ENCODE assay signal across 8 cellular contexts in the genomic region with DNA sequence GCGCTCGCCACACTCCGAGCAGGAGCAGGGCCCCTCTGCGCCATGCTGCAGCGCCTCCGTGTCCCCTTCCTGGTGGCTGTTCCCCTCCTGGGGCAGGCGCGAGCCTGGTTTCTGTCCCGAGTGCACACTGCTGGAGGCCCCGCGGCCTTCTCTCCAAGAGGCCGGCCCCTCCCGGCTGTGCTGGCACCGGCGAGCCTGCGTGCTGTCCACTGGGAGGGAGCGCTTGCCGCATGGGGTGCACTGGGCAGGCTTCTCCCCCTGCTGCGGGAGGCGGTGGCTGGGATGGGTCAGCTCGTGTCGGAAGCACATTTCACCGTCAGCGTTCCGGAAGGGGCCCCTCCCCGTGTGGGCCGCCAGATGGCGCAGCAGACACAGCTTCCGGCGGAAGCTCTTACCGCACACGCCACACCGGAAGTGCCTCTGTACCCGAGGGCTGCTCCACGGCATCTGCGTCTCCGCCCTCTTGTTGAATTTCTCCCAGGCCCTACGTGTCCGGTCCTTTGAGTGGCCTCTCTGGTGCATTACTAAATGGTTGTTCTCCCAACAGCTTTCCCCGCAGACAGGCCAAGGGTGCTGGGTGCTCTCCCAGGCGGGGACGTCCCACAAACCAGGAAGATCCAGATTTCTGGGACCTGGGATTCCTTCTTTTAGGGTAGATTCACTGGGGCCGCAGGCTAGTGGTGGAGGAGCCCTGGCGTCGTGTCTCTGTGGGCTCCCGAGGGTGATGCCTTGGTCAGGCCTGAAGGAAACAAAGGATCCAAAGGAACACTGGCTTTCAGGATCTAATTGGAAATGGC. TPM values are rescaled to one million over a fixed set of nuclear protein-coding genes. Genes with fewer than 3 reads are reported as not detected.
DNase-seq lines count a peak whose midpoint lies in the region; ATAC-seq and FAIRE-seq lines count a peak whose summit lies in the region.

No MANE protein-coding gene starts in this region.

- ATAC-seq in HG02852 (IDR thresholded peaks at IDR 0.05; ENCODE audit: unreplicated experiment) = peak; percentile 51
- ATAC-seq in right cardiac atrium = peak; percentile 29 to 59

- DNase-seq in activated T-cell treated with anti-CD3 and anti-CD28 coated beads for 4 hours (peak; percentile 11), right cardiac atrium (peak in 2 of 3 donors; percentile 31 to 76), mucosa of gallbladder (ENCODE audit: low spot score) (no peak), HTR-8/SVneo (ENCODE audit: insufficient read length, low spot score) (no peak), AG20443 (ENCODE audit: low spot score) (no peak), SHP77 (lab: John Stamatoyannopoulos, UW) (no peak)
- peak; percentile 26 to 45 for DNase-seq in stimulated activated CD4-positive, alpha-beta T cell treated with anti-CD3 and anti-CD28 coated beads, Interleukin-4, amount 100 ng/mL, for 48 hours (ENCODE audit: low read depth in 2 of 2)

- no peak overlapping the region for H3K4me3 ChIP-seq in right cardiac atrium (ENCODE audit: low read length)

- 70% methylated on average over 46 of the region's 46 CpGs for WGBS in right cardiac atrium

- intact Hi-C loops in right cardiac atrium (cut with DNase I) = no loop called here

- FAIRE-seq in HTR-8/SVneo (lab: Jason Lieb, UNC) = no peak

- no peaks in the 10 kb centered on the region for H3K27me3 ChIP-seq in right cardiac atrium (ENCODE audit: control insufficient read depth, insufficient read depth)

- no peaks in the 10 kb centered on the region for H3K4me1 ChIP-seq in right cardiac atrium (ENCODE audit: control insufficient read depth, insufficient read depth, low read length)

- no peaks in the 10 kb centered on the region for H3K9me3 ChIP-seq in right cardiac atrium (ENCODE audit: control insufficient read depth, low read length)

- peak overlapping the region; percentile 42 for H3K27ac ChIP-seq in right cardiac atrium (ENCODE audit: low read length)

RNA-seq across cellular contexts. Expression of a gene that starts 18.7 kb away (rescaled TPM):
- total RNA-seq in right cardiac atrium (1 to 10 TPM; 2.5 to 4.1 (median 3.3) TPM), mucosa of gallbladder (7.0 TPM)
- 2.1 TPM for polyA plus RNA-seq in right cardiac atrium

RNA-seq across cellular contexts. Expression of a gene that starts 43.5 kb away (rescaled TPM):
- 10 to 100 TPM; 33.0 to 69.2 (median 46.3) TPM for total RNA-seq in right cardiac atrium
- polyA plus RNA-seq in right cardiac atrium = 24.4 TPM
- 216 TPM for total RNA-seq in mucosa of gallbladder

RNA-seq across cellular contexts. Expression of a gene that starts 54.3 kb away (rescaled TPM):
- total RNA-seq in right cardiac atrium (under 1 TPM; 0.72 to 0.99 (median 0.81) TPM), mucosa of gallbladder (2.8 TPM)
- 0.50 TPM for polyA plus RNA-seq in right cardiac atrium

Comparison
In these comparisons a context has a peak if more than half of its experiments do, and no peak if none do; other contexts are left out.
1. DNase-seq: peak in activated T-cell treated with anti-CD3 and anti-CD28 coated beads for 4 hours (single experiment), right cardiac atrium (2 of 3) and stimulated activated CD4-positive, alpha-beta T cell treated with anti-CD3 and anti-CD28 coated beads, Interleukin-4, amount 100 ng/mL, for 48 hours (2 of 2); none in mucosa of gallbladder (single experiment), HTR-8/SVneo (single experiment), AG20443 (single experiment) and SHP77 (0 of 2).